21 cellular contexts compared by ENCODE assay signal in the genomic region with DNA sequence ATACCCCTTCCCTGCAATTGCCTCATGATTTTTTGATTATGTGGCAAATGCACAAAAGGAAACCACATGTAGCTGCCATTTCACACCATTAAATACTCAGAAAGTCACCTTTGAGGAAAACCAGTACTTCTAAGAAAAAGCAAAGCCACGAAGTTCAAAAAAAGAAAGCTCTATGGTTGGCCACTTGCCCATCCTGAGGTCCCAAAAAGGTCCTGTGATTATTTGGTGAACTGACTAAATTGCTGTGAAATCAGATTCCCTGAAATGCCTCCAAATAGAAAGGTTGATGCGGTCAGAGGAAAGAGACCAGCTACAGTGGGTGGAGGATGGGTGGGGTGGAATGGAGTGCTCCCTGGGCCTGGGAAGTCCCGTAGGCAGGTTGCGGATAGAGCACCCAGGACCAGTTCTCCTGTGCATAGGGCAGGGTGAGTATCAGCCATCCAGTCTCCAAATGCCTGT. TPM values are rescaled to one million over a fixed set of nuclear protein-coding genes. Genes with fewer than 3 reads are reported as not detected.
DNase-seq lines count a peak whose midpoint lies in the region; ATAC-seq and TF ChIP-seq lines count a peak whose summit lies in the region.
"Had no signal": no experiment of that assay in that cellular context is flagged by ENCODE, and none has a peak within 500 bp of the region (broad histone marks: within the 10 kb centered on the region; RNA-seq: fewer than 3 reads in every experiment).

No MANE protein-coding gene starts in this region.

- H3K4me1 Mint-ChIP-seq in activated naive CD4-positive, alpha-beta T cell treated with anti-CD3 and anti-CD28 coated beads, Interleukin-2, amount 10 ng/mL, durations not matched to agents 7 days and 5 days = peaks cover 69% of the 10 kb centered on the region
- peaks cover 13% of the 10 kb centered on the region for H3K4me1 Mint-ChIP-seq in activated CD4-positive, alpha-beta memory T cell treated with anti-CD3 and anti-CD28 coated beads for 36 hours (ENCODE audit: low read depth)
- peaks cover 18% of the 10 kb centered on the region for H3K4me1 Mint-ChIP-seq in activated naive CD8-positive, alpha-beta T cell treated with anti-CD3 and anti-CD28 coated beads, Interleukin-2, amount 50 U/mL, for 24 hours
- peaks cover 18% of the 10 kb centered on the region for H3K4me1 Mint-ChIP-seq in stimulated activated naive CD8-positive, alpha-beta T cell treated with anti-CD3 and anti-CD28 coated beads, Interleukin-15, amount 100 ng/mL, for 72 hours
- peaks cover 48% of the 10 kb centered on the region for H3K4me1 Mint-ChIP-seq in Caco-2 (ENCODE audit: low read depth, unreplicated experiment)

- H3K36me3 ChIP-seq in Caco-2 (ENCODE audit: control insufficient read depth, insufficient read depth, low read length) = peaks cover 11% of the 10 kb centered on the region
- H3K36me3 ChIP-seq: MG63, SJCRH30 had no signal

- peak overlapping the region; percentile 85 for H3K27ac Mint-ChIP-seq in activated naive CD4-positive, alpha-beta T cell treated with anti-CD3 and anti-CD28 coated beads, Interleukin-2, amount 10 ng/mL, durations not matched to agents 7 days and 5 days
- H3K27ac Mint-ChIP-seq in activated CD4-positive, alpha-beta memory T cell treated with anti-CD3 and anti-CD28 coated beads for 36 hours = no peak overlapping the region
- H3K27ac Mint-ChIP-seq in activated naive CD8-positive, alpha-beta T cell treated with anti-CD3 and anti-CD28 coated beads, Interleukin-2, amount 50 U/mL, for 24 hours = no peak overlapping the region
- H3K27ac Mint-ChIP-seq in stimulated activated naive CD8-positive, alpha-beta T cell treated with anti-CD3 and anti-CD28 coated beads, Interleukin-15, amount 100 ng/mL, for 72 hours = peak overlapping the region in 1 of 2 donors; percentile 63
- H3K27ac Mint-ChIP-seq in Caco-2 (ENCODE audit: unreplicated experiment) = no peak overlapping the region

- no peak overlapping the region for H3K4me3 Mint-ChIP-seq in activated naive CD4-positive, alpha-beta T cell treated with anti-CD3 and anti-CD28 coated beads, Interleukin-2, amount 10 ng/mL, durations not matched to agents 7 days and 5 days
- H3K4me3 Mint-ChIP-seq in activated CD4-positive, alpha-beta memory T cell treated with anti-CD3 and anti-CD28 coated beads for 36 hours = no peak overlapping the region
- no peak overlapping the region for H3K4me3 Mint-ChIP-seq in activated naive CD8-positive, alpha-beta T cell treated with anti-CD3 and anti-CD28 coated beads, Interleukin-2, amount 50 U/mL, for 24 hours
- no peak overlapping the region for H3K4me3 Mint-ChIP-seq in stimulated activated naive CD8-positive, alpha-beta T cell treated with anti-CD3 and anti-CD28 coated beads, Interleukin-15, amount 100 ng/mL, for 72 hours
- no peak overlapping the region for H3K4me3 Mint-ChIP-seq in Caco-2 (ENCODE audit: unreplicated experiment)

- ATAC-seq in activated naive CD8-positive, alpha-beta T cell treated with anti-CD3 and anti-CD28 coated beads, Interleukin-2, amount 50 U/mL, for 24 hours = peak; percentile 56
- ATAC-seq in stimulated activated naive CD8-positive, alpha-beta T cell treated with anti-CD3 and anti-CD28 coated beads, Interleukin-15, amount 100 ng/mL, for 72 hours = peak; percentile 72
- ATAC-seq: Panc1 had no signal

- no peaks in the 10 kb centered on the region for H3K9me3 ChIP-seq in Caco-2
- H3K9me3 ChIP-seq: HAP-1, MG63, SJCRH30 had no signal

- CTCF ChIA-PET in activated naive CD4-positive, alpha-beta T cell treated with anti-CD3 and anti-CD28 coated beads, Interleukin-2, amount 10 ng/mL, durations not matched to agents 7 days and 5 days (lab: Charles Lee) = interaction anchor here (1.1 to 1.5 kb wide), 3 partner anchors 12 to 18 kb away, joined by 3 to 4 read pairs (median 3); no protein-coding TSS in a partner anchor
- CTCF ChIA-PET in activated CD4-positive, alpha-beta memory T cell treated with anti-CD3 and anti-CD28 coated beads for 36 hours (lab: Charles Lee) = interaction anchor here (1.1 to 3.7 kb wide), 3 partner anchors 18 to 29 kb away, joined by 3 to 21 read pairs (median 5); partner anchors contain the start of genes MRPL16 and STX3
- CTCF ChIA-PET in Caco-2 (lab: Charles Lee) = interaction anchor here (1.3 kb wide), 1 partner anchor 28 kb away, joined by 5 read pairs; the partner anchor contains the start of gene STX3

- no peak overlapping the region for H3K4me3 ChIP-seq in Caco-2 (ENCODE audit: low read depth, low read length)
- H3K4me3 ChIP-seq: HAP-1, MG63, SJCRH30 had no signal

- H3K27me3 ChIP-seq in Caco-2 (replicated peaks; ENCODE audit: control insufficient read depth, insufficient read depth, low read length) = no peaks in the 10 kb centered on the region
- H3K27me3 ChIP-seq: MG63, SJCRH30 had no signal

- BruUV-seq in Caco-2 (replicated peaks; lab: Mats Ljungman, UMichigan) = no TSS peak

- no peaks in the 10 kb centered on the region for H3K27me3 Mint-ChIP-seq in activated naive CD4-positive, alpha-beta T cell treated with anti-CD3 and anti-CD28 coated beads, Interleukin-2, amount 10 ng/mL, durations not matched to agents 7 days and 5 days
- no peaks in the 10 kb centered on the region for H3K27me3 Mint-ChIP-seq in activated CD4-positive, alpha-beta memory T cell treated with anti-CD3 and anti-CD28 coated beads for 36 hours
- H3K27me3 Mint-ChIP-seq in activated naive CD8-positive, alpha-beta T cell treated with anti-CD3 and anti-CD28 coated beads, Interleukin-2, amount 50 U/mL, for 24 hours = no peaks in the 10 kb centered on the region
- no peaks in the 10 kb centered on the region for H3K27me3 Mint-ChIP-seq in stimulated activated naive CD8-positive, alpha-beta T cell treated with anti-CD3 and anti-CD28 coated beads, Interleukin-15, amount 100 ng/mL, for 72 hours
- H3K27me3 Mint-ChIP-seq in Caco-2 (ENCODE audit: insufficient read depth, unreplicated experiment) = no peaks in the 10 kb centered on the region

- peaks cover 28% of the 10 kb centered on the region for H3K4me1 ChIP-seq in Caco-2
- H3K4me1 ChIP-seq: HAP-1, SJCRH30 had no signal

- peaks cover 63% of the 10 kb centered on the region for H3K36me3 Mint-ChIP-seq in activated naive CD4-positive, alpha-beta T cell treated with anti-CD3 and anti-CD28 coated beads, Interleukin-2, amount 10 ng/mL, durations not matched to agents 7 days and 5 days
- peaks cover 1% of the 10 kb centered on the region for H3K36me3 Mint-ChIP-seq in activated CD4-positive, alpha-beta memory T cell treated with anti-CD3 and anti-CD28 coated beads for 36 hours
- peaks cover 5% of the 10 kb centered on the region for H3K36me3 Mint-ChIP-seq in activated naive CD8-positive, alpha-beta T cell treated with anti-CD3 and anti-CD28 coated beads, Interleukin-2, amount 50 U/mL, for 24 hours (ENCODE audit: low read depth)
- peaks cover 92% of the 10 kb centered on the region for H3K36me3 Mint-ChIP-seq in Caco-2 (ENCODE audit: insufficient read depth, unreplicated experiment)

- H3K9me3 Mint-ChIP-seq in activated naive CD4-positive, alpha-beta T cell treated with anti-CD3 and anti-CD28 coated beads, Interleukin-2, amount 10 ng/mL, durations not matched to agents 7 days and 5 days = peaks cover 12% of the 10 kb centered on the region
- H3K9me3 Mint-ChIP-seq in activated CD4-positive, alpha-beta memory T cell treated with anti-CD3 and anti-CD28 coated beads for 36 hours = no peaks in the 10 kb centered on the region
- no peaks in the 10 kb centered on the region for H3K9me3 Mint-ChIP-seq in activated naive CD8-positive, alpha-beta T cell treated with anti-CD3 and anti-CD28 coated beads, Interleukin-2, amount 50 U/mL, for 24 hours
- peaks cover 0 to 8% of the 10 kb centered on the region in 2 donors for H3K9me3 Mint-ChIP-seq in stimulated activated naive CD8-positive, alpha-beta T cell treated with anti-CD3 and anti-CD28 coated beads, Interleukin-15, amount 100 ng/mL, for 72 hours
- H3K9me3 Mint-ChIP-seq in Caco-2 (ENCODE audit: unreplicated experiment) = no peaks in the 10 kb centered on the region

- intact Hi-C loops in activated CD4-positive, alpha-beta memory T cell treated with anti-CD3 and anti-CD28 coated beads for 36 hours (cut with micrococcal nuclease) = no loop called here
- intact Hi-C loops in Caco-2 (cut with micrococcal nuclease; ENCODE audit: unreplicated experiment) = no loop called here

- POLR2A ChIA-PET in activated CD4-positive, alpha-beta memory T cell treated with anti-CD3 and anti-CD28 coated beads for 36 hours (lab: Charles Lee) = interaction anchor here (1.5 kb wide), 1 partner anchor 12 kb away, joined by 3 read pairs; no protein-coding TSS in a partner anchor
- POLR2A ChIA-PET in Caco-2 (lab: Charles Lee) = no interaction called here

- DNase-seq in activated naive CD4-positive, alpha-beta T cell treated with anti-CD3 and anti-CD28 coated beads, Interleukin-2, amount 10 ng/mL, durations not matched to agents 7 days and 5 days = no peak
- no peak for DNase-seq in activated naive CD4-positive, alpha-beta T cell (lab: John Stamatoyannopoulos, UW)
- peak; percentile 38 for DNase-seq in activated CD4-positive, alpha-beta memory T cell treated with anti-CD3 and anti-CD28 coated beads for 36 hours
- peak; percentile 5 for DNase-seq in activated naive CD8-positive, alpha-beta T cell treated with anti-CD3 and anti-CD28 coated beads, Interleukin-2, amount 50 U/mL, for 24 hours
- DNase-seq in stimulated activated naive CD8-positive, alpha-beta T cell treated with anti-CD3 and anti-CD28 coated beads, Interleukin-15, amount 100 ng/mL, for 72 hours = peak in 1 of 2 donors; percentile 13
- no peak for DNase-seq in effector CD8-positive, alpha-beta T cell (lab: John Stamatoyannopoulos, UW)
- DNase-seq in Caco-2 = no peak
- DNase-seq: ACHN, C1 segment of cervical spinal cord, DMS 273 treated with DMSO at 0.1 percent for 48 hours, DND-41, Kasumi-1, MG63, NCI-H1048, NCI-H1436, NCI-H1930, NCI-H345, NCI-H524 treated with DMSO at 0.1 percent for 48 hours, SJCRH30 had no signal

- no peak for TF ChIP-seq CTCF in Caco-2 (IDR thresholded peaks at IDR 0.05; ENCODE audit: insufficient read depth in 1 of 2, low read depth in 1 of 2, low read length in 1 of 2, severe bottlenecking in 1 of 2, unreplicated experiment in 1 of 2)

RNA-seq across cellular contexts. Expression of gene MRPL16, which starts 26.9 kb away (rescaled TPM):
- total RNA-seq in activated CD4-positive, alpha-beta memory T cell treated with anti-CD3 and anti-CD28 coated beads for 36 hours = 10 to 100 TPM; 80.2 to 80.5 TPM
- 61.6 and 66.0 TPM in 2 replicates for total RNA-seq in Caco-2 (2022)

RNA-seq across cellular contexts. Expression of gene STX3, which starts 28.5 kb away (rescaled TPM):
- total RNA-seq in activated CD4-positive, alpha-beta memory T cell treated with anti-CD3 and anti-CD28 coated beads for 36 hours = 10 to 100 TPM; 11.7 to 12.3 TPM
- 178 and 181 TPM in 2 replicates for total RNA-seq in Caco-2 (2022)

Comparison
In these comparisons a context has a peak if more than half of its experiments do, and no peak if none do; other contexts are left out.
1. DNase-seq: peak in activated CD4-positive, alpha-beta memory T cell treated with anti-CD3 and anti-CD28 coated beads for 36 hours (single experiment) and activated naive CD8-positive, alpha-beta T cell treated with anti-CD3 and anti-CD28 coated beads, Interleukin-2, amount 50 U/mL, for 24 hours (single experiment); none in activated naive CD4-positive, alpha-beta T cell treated with anti-CD3 and anti-CD28 coated beads, Interleukin-2, amount 10 ng/mL, durations not matched to agents 7 days and 5 days (single experiment), activated naive CD4-positive, alpha-beta T cell (0 of 4), effector CD8-positive, alpha-beta T cell (single experiment) and Caco-2 (0 of 2).
2. RNA of gene STX3, which starts 28.5 kb away (total RNA-seq): 178 to 181 TPM in Caco-2; 11.7 to 12.3 TPM in activated CD4-positive, alpha-beta memory T cell treated with anti-CD3 and anti-CD28 coated beads for 36 hours; every median in the first group is over 10 times any median in the second.